ENCODE assay signal across 1 cellular context in the genomic region with DNA sequence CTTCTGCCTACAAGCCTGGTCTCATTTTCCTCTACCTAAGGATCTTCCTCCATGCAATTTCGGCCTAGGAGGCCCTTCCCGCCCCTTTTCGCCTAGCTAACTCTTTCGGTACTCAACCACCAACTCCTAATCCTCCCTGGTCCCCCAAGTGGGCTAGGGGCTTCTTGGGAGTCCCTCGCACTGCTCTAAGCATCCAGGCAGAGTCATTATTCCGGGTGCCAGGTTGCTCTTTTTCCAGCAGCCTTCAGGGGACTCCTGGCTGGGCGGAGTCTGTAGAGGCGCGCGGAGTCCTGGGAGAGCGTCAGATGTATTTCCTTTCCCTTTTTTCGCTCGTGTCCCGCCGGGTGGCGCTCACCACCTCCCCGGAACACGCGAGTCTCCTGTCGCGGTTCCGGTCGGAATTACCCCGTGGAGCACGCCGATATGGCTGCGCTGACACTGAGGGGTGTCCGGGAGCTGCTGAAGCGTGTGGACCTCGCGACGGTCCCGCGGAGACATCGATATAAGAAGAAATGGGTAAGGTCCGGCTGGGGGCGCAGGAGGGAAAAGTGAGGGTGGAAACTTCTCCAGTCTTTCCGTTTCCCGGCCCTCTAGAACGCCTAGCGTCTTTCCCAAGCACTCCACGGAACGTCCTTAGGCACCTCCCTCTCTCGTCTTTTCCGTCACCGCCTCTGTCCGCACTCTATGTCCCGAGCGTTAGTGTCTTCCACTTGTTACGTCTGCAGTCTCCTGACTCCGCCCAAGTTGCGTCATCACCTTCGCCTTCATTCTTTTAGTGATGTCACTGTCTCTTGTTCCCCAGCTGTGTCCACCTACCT.
A peak's percentile ranks its signal among the peaks of the same experiment; 100 is the strongest.
TF ChIP-seq lines count a peak whose summit lies in the region.

Gene NSUN4, plus strand, starts transcription at position 404 of the 818 bp plus-strand sequence. Its CDS starts 20 bp downstream, at position 424.

TF ChIP-seq in HCT116, 20 proteins besides CTCF, POLR2A, EP300 and RAD21 (continued from another document):
- TF ChIP-seq EZH2phosphoT487 (IDR thresholded peaks at IDR 0.05; ENCODE audit: borderline replicate concordance) = no peak
- TF ChIP-seq EGR1 (IDR thresholded peaks at IDR 0.05; ENCODE audit: low read depth) = no peak
- TF ChIP-seq POLR2AphosphoS5 (IDR thresholded peaks at IDR 0.05; ENCODE audit: low read depth, low read length) = peak; percentile 92
- no peak for TF ChIP-seq FOSL1 (IDR thresholded peaks at IDR 0.05; ENCODE audit: low read depth)
- TF ChIP-seq ELF1 (IDR thresholded peaks at IDR 0.05; ENCODE audit: borderline replicate concordance, low read depth) = no peak; the same call in 1 of the 2 replicates
- TF ChIP-seq JUND (IDR thresholded peaks at IDR 0.05) = no peak
- peak; percentile 94 for TF ChIP-seq SIN3A (IDR thresholded peaks at IDR 0.05; ENCODE audit: low read depth)
- no peak for TF ChIP-seq CBX3 (IDR thresholded peaks at IDR 0.05; ENCODE audit: low read depth)
- peak; percentile 76; the same call in 1 of the 2 replicates for TF ChIP-seq SP1 (IDR thresholded peaks at IDR 0.05; ENCODE audit: low read depth)
- no peak; the same call in 1 of the 2 replicates for TF ChIP-seq SRF (IDR thresholded peaks at IDR 0.05; ENCODE audit: low read depth)
- TF ChIP-seq TCF7L2 (IDR thresholded peaks at IDR 0.05; ENCODE audit: borderline replicate concordance, extremely low read depth, insufficient read depth, insufficient read length) = peak; percentile 47
- TF ChIP-seq, protein P1, sequence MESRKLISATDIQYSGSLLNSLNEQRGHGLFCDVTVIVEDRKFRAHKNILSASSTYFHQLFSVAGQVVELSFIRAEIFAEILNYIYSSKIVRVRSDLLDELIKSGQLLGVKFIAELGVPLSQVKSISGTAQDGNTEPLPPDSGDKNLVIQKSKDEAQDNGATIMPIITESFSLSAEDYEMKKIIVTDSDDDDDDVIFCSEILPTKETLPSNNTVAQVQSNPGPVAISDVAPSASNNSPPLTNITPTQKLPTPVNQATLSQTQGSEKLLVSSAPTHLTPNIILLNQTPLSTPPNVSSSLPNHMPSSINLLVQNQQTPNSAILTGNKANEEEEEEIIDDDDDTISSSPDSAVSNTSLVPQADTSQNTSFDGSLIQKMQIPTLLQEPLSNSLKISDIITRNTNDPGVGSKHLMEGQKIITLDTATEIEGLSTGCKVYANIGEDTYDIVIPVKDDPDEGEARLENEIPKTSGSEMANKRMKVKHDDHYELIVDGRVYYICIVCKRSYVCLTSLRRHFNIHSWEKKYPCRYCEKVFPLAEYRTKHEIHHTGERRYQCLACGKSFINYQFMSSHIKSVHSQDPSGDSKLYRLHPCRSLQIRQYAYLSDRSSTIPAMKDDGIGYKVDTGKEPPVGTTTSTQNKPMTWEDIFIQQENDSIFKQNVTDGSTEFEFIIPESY (IDR thresholded peaks at IDR 0.05; ENCODE audit: extremely low read depth, insufficient replicate concordance, low read length) = no peak
- TF ChIP-seq ATF3 (IDR thresholded peaks at IDR 0.05) = no peak
- TF ChIP-seq ZFX (IDR thresholded peaks at IDR 0.05) = peak; percentile 60; the same call in 1 of the 2 replicates
